Comparison of ENCODE assay signal across 8 cellular contexts in genomic region chr6:89610149-89610642, GRCh38. TPM values are rescaled to one million over a fixed set of nuclear protein-coding genes. Genes with fewer than 3 reads are reported as not detected.
A peak's percentile ranks its signal among the peaks of the same experiment; 100 is the strongest.
DNase-seq lines count a peak whose midpoint lies in the region; ATAC-seq and TF ChIP-seq lines count a peak whose summit lies in the region.

No MANE protein-coding gene starts in this region.

- H2AFZ ChIP-seq in osteoblast (ENCODE audit: low read length): no peak overlapping the region

- POLR2A ChIA-PET in Panc1 (lab: Charles Lee): interaction anchor here (0.7 kb wide), 1 partner anchor 292 kb away, joined by 7 read pairs; no protein-coding TSS in a partner anchor

- 40 to 41% methylated on average over 10 to 11 of the region's 11 CpGs for WGBS in transverse colon (ENCODE audit: low coverage in 1 of 2), 2 donors

- no peak overlapping the region for H3K27ac Mint-ChIP-seq in activated T-cell treated with anti-CD3 and anti-CD28 coated beads, Interleukin-2, amount 50 U/mL, for 72 hours

- no peak for TF ChIP-seq POLR2A in transverse colon (IDR thresholded peaks at IDR 0.05)

- H4K20me1 ChIP-seq in osteoblast (ENCODE audit: insufficient read depth, low read length): no peaks in the 10 kb centered on the region

- peak; percentile 31 for DNase-seq in NCI-H2227 (lab: John Stamatoyannopoulos, UW; ENCODE audit: unreplicated experiment)
- no peak for DNase-seq in NCI-H2227 treated with DMSO at 0.1 percent for 48 hours (lab: John Stamatoyannopoulos, UW)
- peak; percentile 17 for DNase-seq in Panc1 (ENCODE audit: low read depth, low spot score)
- peak; percentile 81 to 84 for DNase-seq in activated T-cell treated with anti-CD3 and anti-CD28 coated beads, Interleukin-2, amount 50 U/mL, for 72 hours
- peak; percentile 58 for DNase-seq in fibroblast of pulmonary artery (ENCODE audit: low read depth)
- peak; percentile 87 for DNase-seq in osteoblast (ENCODE audit: insufficient read length, low spot score, missing footprints)
- peak; percentile 81 for DNase-seq in transverse colon

- no peak overlapping the region for H3K4me2 ChIP-seq in osteoblast (ENCODE audit: insufficient read depth, low read length)

- no peaks in the 10 kb centered on the region for H3K36me3 Mint-ChIP-seq in activated T-cell treated with anti-CD3 and anti-CD28 coated beads, Interleukin-2, amount 50 U/mL, for 72 hours (ENCODE audit: insufficient read depth in 2 of 2)

- no peaks in the 10 kb centered on the region for H3K79me2 ChIP-seq in osteoblast (ENCODE audit: insufficient read depth, low read length)

- H3K4me3 ChIP-seq in Panc1 (ENCODE audit: low read depth in 2 of 2, low read length in 2 of 2) (no peak overlapping the region), fibroblast of pulmonary artery (replicated peaks; ENCODE audit: low read depth, low read length) (no peak overlapping the region), osteoblast (ENCODE audit: insufficient read depth, low read length) (no peak overlapping the region), transverse colon (no peak overlapping the region)

- in situ Hi-C loops in Panc1 (cut with HindIII; ENCODE audit: low pct_unique_long_range_greater_than_20kb, low sequenced_read_pairs) (no loop called here), transverse colon (cut with MboI; ENCODE audit: low pct_ligation_motif_present in 1 of 4, low pct_unique_long_range_greater_than_20kb in 1 of 4, low sequenced_read_pairs in 3 of 4) (loop anchor here (5.0 to 25.0 kb wide), 3 partner anchors 175 to 623 kb away; partner anchors contain the start of gene ANKRD6 (in 2 of the 4))

- H3K9me3 ChIP-seq in Panc1 (ENCODE audit: control insufficient read depth, insufficient read depth, low read depth, low read length): no peaks in the 10 kb centered on the region
- no peaks in the 10 kb centered on the region for H3K9me3 ChIP-seq in osteoblast (ENCODE audit: low read depth, low read length)
- no peaks in the 10 kb centered on the region for H3K9me3 ChIP-seq in transverse colon

- intact Hi-C loops in Panc1 (cut with micrococcal nuclease; ENCODE audit: unreplicated experiment): loop anchor here (1.0 kb wide), 1 partner anchor 177 kb away; the partner anchor contains the start of gene ANKRD6
- intact Hi-C loops in transverse colon (cut with DNase I; ENCODE audit: low total_unique reads): loop anchor here (2.0 kb wide), 1 partner anchor 177 kb away; the partner anchor contains the start of gene ANKRD6

- H3K36me3 ChIP-seq in Panc1 (ENCODE audit: control insufficient read depth, insufficient read depth, low read length) (no peaks in the 10 kb centered on the region; the same call in 1 of the 2 replicates), osteoblast (ENCODE audit: insufficient read depth, low read length) (no peaks in the 10 kb centered on the region), transverse colon (no peaks in the 10 kb centered on the region)

- H3K27me3 ChIP-seq in Panc1 (ENCODE audit: control insufficient read depth, insufficient read depth, low read length) (no peaks in the 10 kb centered on the region), osteoblast (ENCODE audit: insufficient read depth, low read length) (no peaks in the 10 kb centered on the region), transverse colon (no peaks in the 10 kb centered on the region)

- peak; percentile 61 for ATAC-seq in HG03439 (IDR thresholded peaks at IDR 0.05; ENCODE audit: unreplicated experiment)
- peak; percentile 86 for ATAC-seq in Panc1
- ATAC-seq in activated T-cell treated with anti-CD3 and anti-CD28 coated beads, Interleukin-2, amount 50 U/mL, for 72 hours (replicated peaks in 1 of 2): peak; percentile 80 to 88

- H3K4me1 Mint-ChIP-seq in activated T-cell treated with anti-CD3 and anti-CD28 coated beads, Interleukin-2, amount 50 U/mL, for 72 hours (ENCODE audit: low read depth): no peaks in the 10 kb centered on the region

- H3K4me3 Mint-ChIP-seq in activated T-cell treated with anti-CD3 and anti-CD28 coated beads, Interleukin-2, amount 50 U/mL, for 72 hours: no peak overlapping the region

- BruUV-seq in Panc1 (replicated peaks; lab: Mats Ljungman, UMichigan): no TSS peak

- no peak overlapping the region for H3K27ac ChIP-seq in Panc1 (ENCODE audit: low read length)
- no peak overlapping the region for H3K27ac ChIP-seq in osteoblast (ENCODE audit: low read depth, low read length)
- no peak overlapping the region for H3K27ac ChIP-seq in transverse colon

- CTCF ChIA-PET in Panc1 (lab: Charles Lee): interaction anchor here (1.2 kb wide), 1 partner anchor 178 kb away, joined by 3 read pairs; no protein-coding TSS in a partner anchor

- no peak for TF ChIP-seq EP300 in transverse colon (IDR thresholded peaks at IDR 0.05; ENCODE audit: low read depth)

- no peaks in the 10 kb centered on the region for H3K27me3 Mint-ChIP-seq in activated T-cell treated with anti-CD3 and anti-CD28 coated beads, Interleukin-2, amount 50 U/mL, for 72 hours (ENCODE audit: low read depth)

- peak; percentile 93 for TF ChIP-seq CTCF in Panc1 (IDR thresholded peaks at IDR 0.05)
- TF ChIP-seq CTCF in fibroblast of pulmonary artery (IDR thresholded peaks at IDR 0.05; ENCODE audit: low read length, missing control alignments): peak; percentile 91
- TF ChIP-seq CTCF in osteoblast (IDR thresholded peaks at IDR 0.05; ENCODE audit: extremely low read depth, low read depth, low read length): peak; percentile 74
- peak; percentile 73 to 85 (median 80) for TF ChIP-seq CTCF in transverse colon (IDR thresholded peaks at IDR 0.05)

- H3K4me1 ChIP-seq in Panc1 (ENCODE audit: control insufficient read depth, insufficient read depth, low read length) (no peaks in the 10 kb centered on the region), osteoblast (ENCODE audit: insufficient read depth, low read length) (peaks cover 6% of the 10 kb centered on the region), transverse colon (no peaks in the 10 kb centered on the region)

- H3K9me3 Mint-ChIP-seq in activated T-cell treated with anti-CD3 and anti-CD28 coated beads, Interleukin-2, amount 50 U/mL, for 72 hours: no peaks in the 10 kb centered on the region

RNA-seq across cellular contexts. Expression of gene LYRM2, which starts 28.4 kb away (rescaled TPM):
- total RNA-seq in Panc1 (2021; ENCODE audit: unreplicated experiment): 39.4 TPM
- 18.3 TPM for polyA plus RNA-seq in Panc1 (2012; ENCODE audit: insufficient read length)
- 10 to 100 TPM; 17.9 to 18.4 TPM for total RNA-seq in activated T-cell treated with anti-CD3 and anti-CD28 coated beads, Interleukin-2, amount 50 U/mL, for 72 hours
- total RNA-seq in osteoblast: 24.6 and 28.0 TPM in 2 replicates
- total RNA-seq in transverse colon: 10 to 100 TPM in 3 of 4 donors, 1 to 10 TPM in 1; 7.1 to 17.8 (median 16.4) TPM
